ENCODE assay signal across 21 cellular contexts in the genomic region with DNA sequence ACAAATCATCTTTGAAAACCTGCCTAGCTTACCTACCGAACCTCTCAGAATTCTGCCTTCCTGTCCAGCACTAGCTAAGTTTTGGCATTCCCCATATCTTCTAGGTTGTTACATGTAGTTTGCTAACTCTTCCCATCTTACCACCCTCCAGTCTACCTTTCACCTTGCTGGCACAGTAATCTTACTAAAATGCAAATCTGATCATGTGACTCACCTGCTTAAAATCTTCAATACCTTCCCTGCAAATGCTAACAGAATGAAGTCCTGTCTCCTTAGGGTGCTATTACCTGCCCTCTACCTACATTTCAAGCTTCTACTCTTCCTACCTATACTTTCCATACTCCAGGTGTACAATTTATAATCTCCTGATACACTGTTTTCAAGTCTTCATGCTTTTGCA. TPM values are rescaled to one million over a fixed set of nuclear protein-coding genes. Genes with fewer than 3 reads are reported as not detected.
A peak's percentile ranks its signal among the peaks of the same experiment; 100 is the strongest.
DNase-seq lines count a peak whose midpoint lies in the region; ATAC-seq, FAIRE-seq and TF ChIP-seq lines count a peak whose summit lies in the region.
"Had no signal": no experiment of that assay in that cellular context is flagged by ENCODE, and none has a peak within 500 bp of the region (broad histone marks: within the 10 kb centered on the region; RNA-seq: fewer than 3 reads in every experiment).

No MANE protein-coding gene starts in this region.

- no peaks in the 10 kb centered on the region for H3K27me3 Mint-ChIP-seq in CD4-positive, alpha-beta T cell
- no peaks in the 10 kb centered on the region for H3K27me3 Mint-ChIP-seq in activated T-helper 1 cell treated with anti-CD3 and anti-CD28 coated beads, Interleukin-12 subunit alpha, Interleukin-12 subunit beta, Interleukin-2, Interleukin-4 antibody, amounts not matched to agents 30 ng/mL and 10 ng/mL and 1 ng/mL, durations not matched to agents 14 hours and 24 hours and 36 hours (ENCODE audit: insufficient read depth)
- H3K27me3 Mint-ChIP-seq: activated CD8-positive, alpha-beta memory T cell treated with anti-CD3 and anti-CD28 coated beads, Interleukin-2, amount 10 ng/mL, durations not matched to agents 7 days and 5 days; dendritic cell treated with granulocyte-macrophage colony-stimulating factor and Interleukin-4, amounts not matched to agents 40 ng/mL and 50 ng/mL, for 4 days had no signal

- POLR2A ChIA-PET in CD4-positive, alpha-beta T cell (lab: Charles Lee) = interaction anchor here (0.7 to 3.4 kb wide), 2 partner anchors 27 to 31 kb away, joined by 3 to 29 read pairs; a partner anchor contains a TSS

- intact Hi-C loops in CD4-positive, alpha-beta T cell (cut with DNase I, micrococcal nuclease) = no loop called here
- intact Hi-C loops in activated T-helper 1 cell treated with anti-CD3 and anti-CD28 coated beads, Interleukin-12 subunit alpha, Interleukin-12 subunit beta, Interleukin-2, Interleukin-4 antibody, amounts not matched to agents 30 ng/mL and 10 ng/mL and 1 ng/mL, durations not matched to agents 14 hours and 24 hours and 36 hours (cut with micrococcal nuclease) = loop anchor here (10.0 kb wide), 2 partner anchors 198 to 298 kb away; a partner anchor contains a TSS
- intact Hi-C loops in left ventricle myocardium inferior (cut with micrococcal nuclease) = no loop called here

- H3K4me3 ChIP-seq in left ventricle myocardium inferior = no peak overlapping the region
- H3K4me3 ChIP-seq: left lung, PC-9, psoas muscle had no signal

- DNase-seq in CD4-positive, alpha-beta T cell = no peak
- no peak for DNase-seq in GM12891 (ENCODE audit: insufficient read length, low spot score)
- no peak for DNase-seq in activated T-helper 1 cell treated with anti-CD3 and anti-CD28 coated beads, Interleukin-12 subunit alpha, Interleukin-12 subunit beta, Interleukin-2, Interleukin-4 antibody, amounts not matched to agents 30 ng/mL and 10 ng/mL and 1 ng/mL, durations not matched to agents 14 hours and 24 hours and 36 hours (ENCODE audit: low spot score)
- DNase-seq in kidney tubule cell (ENCODE audit: low spot score) = peak; percentile 10
- DNase-seq in NCI-H446 (lab: John Stamatoyannopoulos, UW) = no peak
- DNase-seq in left ventricle myocardium inferior = no peak
- DNase-seq in NCI-H2171 (lab: John Stamatoyannopoulos, UW) = no peak
- DNase-seq: activated CD8-positive, alpha-beta memory T cell treated with anti-CD3 and anti-CD28 coated beads, Interleukin-2, amount 10 ng/mL, durations not matched to agents 7 days and 5 days; activated effector memory CD4-positive, alpha-beta T cell treated with Interleukin-2 at 50 U/mL for 16 hours; amniotic stem cell; DMS53; GF-D8; left lung; NCI-H1092; NCI-H2029; NCI-H345; PC-9; psoas muscle; SHP77 had no signal

- H3K27ac ChIP-seq in CD4-positive, alpha-beta T cell (ENCODE audit: low read depth, low read length) = no peak overlapping the region
- no peak overlapping the region for H3K27ac ChIP-seq in left ventricle myocardium inferior (replicated peaks)
- H3K27ac ChIP-seq: left lung, PC-9, psoas muscle had no signal

- peaks cover 79% of the 10 kb centered on the region for H3K4me1 ChIP-seq in left ventricle myocardium inferior

- no peak for ATAC-seq in CD4-positive, alpha-beta T cell (ENCODE audit: poor library complexity)
- ATAC-seq: activated CD8-positive, alpha-beta memory T cell treated with anti-CD3 and anti-CD28 coated beads, Interleukin-2, amount 10 ng/mL, durations not matched to agents 7 days and 5 days; left lung; psoas muscle had no signal

- no peaks in the 10 kb centered on the region for H3K9me3 Mint-ChIP-seq in CD4-positive, alpha-beta T cell
- H3K9me3 Mint-ChIP-seq in activated T-helper 1 cell treated with anti-CD3 and anti-CD28 coated beads, Interleukin-12 subunit alpha, Interleukin-12 subunit beta, Interleukin-2, Interleukin-4 antibody, amounts not matched to agents 30 ng/mL and 10 ng/mL and 1 ng/mL, durations not matched to agents 14 hours and 24 hours and 36 hours = no peaks in the 10 kb centered on the region
- H3K9me3 Mint-ChIP-seq: dendritic cell treated with granulocyte-macrophage colony-stimulating factor and Interleukin-4, amounts not matched to agents 40 ng/mL and 50 ng/mL, for 4 days had no signal

- H3K4me3 Mint-ChIP-seq in CD4-positive, alpha-beta T cell = peak overlapping the region; percentile 20
- H3K4me3 Mint-ChIP-seq in activated T-helper 1 cell treated with anti-CD3 and anti-CD28 coated beads, Interleukin-12 subunit alpha, Interleukin-12 subunit beta, Interleukin-2, Interleukin-4 antibody, amounts not matched to agents 30 ng/mL and 10 ng/mL and 1 ng/mL, durations not matched to agents 14 hours and 24 hours and 36 hours = peak overlapping the region; percentile 10
- H3K4me3 Mint-ChIP-seq: activated CD8-positive, alpha-beta memory T cell treated with anti-CD3 and anti-CD28 coated beads, Interleukin-2, amount 10 ng/mL, durations not matched to agents 7 days and 5 days; dendritic cell treated with granulocyte-macrophage colony-stimulating factor and Interleukin-4, amounts not matched to agents 40 ng/mL and 50 ng/mL, for 4 days had no signal

- H3K36me3 ChIP-seq in left ventricle myocardium inferior = peaks cover 4% of the 10 kb centered on the region

- peaks cover 87% of the 10 kb centered on the region for H3K4me1 Mint-ChIP-seq in CD4-positive, alpha-beta T cell (ENCODE audit: low read depth)
- peaks cover 69% of the 10 kb centered on the region for H3K4me1 Mint-ChIP-seq in activated T-helper 1 cell treated with anti-CD3 and anti-CD28 coated beads, Interleukin-12 subunit alpha, Interleukin-12 subunit beta, Interleukin-2, Interleukin-4 antibody, amounts not matched to agents 30 ng/mL and 10 ng/mL and 1 ng/mL, durations not matched to agents 14 hours and 24 hours and 36 hours (ENCODE audit: low read depth)

- no peak for TF ChIP-seq POLR2A in GM12891 (IDR thresholded peaks at IDR 0.05; ENCODE audit: low read depth, low read length)

- H3K36me3 Mint-ChIP-seq in CD4-positive, alpha-beta T cell (ENCODE audit: low read depth) = peaks cover 46% of the 10 kb centered on the region
- peaks cover 45% of the 10 kb centered on the region for H3K36me3 Mint-ChIP-seq in activated T-helper 1 cell treated with anti-CD3 and anti-CD28 coated beads, Interleukin-12 subunit alpha, Interleukin-12 subunit beta, Interleukin-2, Interleukin-4 antibody, amounts not matched to agents 30 ng/mL and 10 ng/mL and 1 ng/mL, durations not matched to agents 14 hours and 24 hours and 36 hours (ENCODE audit: low read depth)

- CTCF ChIA-PET in CD4-positive, alpha-beta T cell (lab: Charles Lee) = interaction anchor here (1.5 kb wide), 1 partner anchor 12 kb away, joined by 3 read pairs; no protein-coding TSS in a partner anchor

- no peaks in the 10 kb centered on the region for H3K9me3 ChIP-seq in CD4-positive, alpha-beta T cell (ENCODE audit: control insufficient read depth, low read length)
- H3K9me3 ChIP-seq in left ventricle myocardium inferior (replicated peaks) = no peaks in the 10 kb centered on the region
- H3K9me3 ChIP-seq: left lung, psoas muscle had no signal

- TF ChIP-seq CTCF in CD4-positive, alpha-beta T cell (IDR thresholded peaks at IDR 0.05) = no peak
- no peak for TF ChIP-seq CTCF in left ventricle myocardium inferior (IDR thresholded peaks at IDR 0.05; ENCODE audit: borderline replicate concordance)

- no peaks in the 10 kb centered on the region for H3K27me3 ChIP-seq in CD4-positive, alpha-beta T cell (ENCODE audit: control insufficient read depth, insufficient read depth, low read length)
- no peaks in the 10 kb centered on the region for H3K27me3 ChIP-seq in left ventricle myocardium inferior (ENCODE audit: low read depth)
- H3K27me3 ChIP-seq: left lung had no signal

- FAIRE-seq in GM12891 (lab: Jason Lieb, UNC) = peak; percentile 94
- FAIRE-seq: urothelium cell line had no signal

- H3K27ac Mint-ChIP-seq in CD4-positive, alpha-beta T cell = peak overlapping the region; percentile 51
- H3K27ac Mint-ChIP-seq in activated T-helper 1 cell treated with anti-CD3 and anti-CD28 coated beads, Interleukin-12 subunit alpha, Interleukin-12 subunit beta, Interleukin-2, Interleukin-4 antibody, amounts not matched to agents 30 ng/mL and 10 ng/mL and 1 ng/mL, durations not matched to agents 14 hours and 24 hours and 36 hours = peak overlapping the region; percentile 49
- H3K27ac Mint-ChIP-seq: activated CD8-positive, alpha-beta memory T cell treated with anti-CD3 and anti-CD28 coated beads, Interleukin-2, amount 10 ng/mL, durations not matched to agents 7 days and 5 days; dendritic cell treated with granulocyte-macrophage colony-stimulating factor and Interleukin-4, amounts not matched to agents 40 ng/mL and 50 ng/mL, for 4 days had no signal

TF ChIP-seq in GM12891, 5 proteins besides CTCF, POLR2A, EP300 and RAD21:
- no peak for TF ChIP-seq POU2F2 (IDR thresholded peaks at IDR 0.05; ENCODE audit: low read depth, low read length)
- no peak for TF ChIP-seq TAF1 (IDR thresholded peaks at IDR 0.05; ENCODE audit: low read depth, low read length)
- no peak for TF ChIP-seq POLR2AphosphoS5 (IDR thresholded peaks at IDR 0.05; ENCODE audit: low read depth, low read length)
- TF ChIP-seq PAX5 (IDR thresholded peaks at IDR 0.05; ENCODE audit: insufficient read depth, low read length, severe bottlenecking) = no peak
- TF ChIP-seq SPI1 (IDR thresholded peaks at IDR 0.05; ENCODE audit: low read depth, low read length) = no peak

RNA-seq across cellular contexts. Expression of a gene that starts 30.4 kb away (rescaled TPM):
- total RNA-seq in CD4-positive, alpha-beta T cell = 10 to 100 TPM; 40.8 to 45.8 TPM
- polyA plus RNA-seq in GM12891 (2012; ENCODE audit: low read depth, missing spikeins) = 17.0 TPM
- 76.6 and 81.7 TPM in 2 replicates for total RNA-seq in activated T-helper 1 cell treated with anti-CD3 and anti-CD28 coated beads, Interleukin-12 subunit alpha, Interleukin-12 subunit beta, Interleukin-2, Interleukin-4 antibody, amounts not matched to agents 30 ng/mL and 10 ng/mL and 1 ng/mL, durations not matched to agents 14 hours and 24 hours and 36 hours
- total RNA-seq in left ventricle myocardium inferior = 23.1 TPM
